In the genomic region with DNA sequence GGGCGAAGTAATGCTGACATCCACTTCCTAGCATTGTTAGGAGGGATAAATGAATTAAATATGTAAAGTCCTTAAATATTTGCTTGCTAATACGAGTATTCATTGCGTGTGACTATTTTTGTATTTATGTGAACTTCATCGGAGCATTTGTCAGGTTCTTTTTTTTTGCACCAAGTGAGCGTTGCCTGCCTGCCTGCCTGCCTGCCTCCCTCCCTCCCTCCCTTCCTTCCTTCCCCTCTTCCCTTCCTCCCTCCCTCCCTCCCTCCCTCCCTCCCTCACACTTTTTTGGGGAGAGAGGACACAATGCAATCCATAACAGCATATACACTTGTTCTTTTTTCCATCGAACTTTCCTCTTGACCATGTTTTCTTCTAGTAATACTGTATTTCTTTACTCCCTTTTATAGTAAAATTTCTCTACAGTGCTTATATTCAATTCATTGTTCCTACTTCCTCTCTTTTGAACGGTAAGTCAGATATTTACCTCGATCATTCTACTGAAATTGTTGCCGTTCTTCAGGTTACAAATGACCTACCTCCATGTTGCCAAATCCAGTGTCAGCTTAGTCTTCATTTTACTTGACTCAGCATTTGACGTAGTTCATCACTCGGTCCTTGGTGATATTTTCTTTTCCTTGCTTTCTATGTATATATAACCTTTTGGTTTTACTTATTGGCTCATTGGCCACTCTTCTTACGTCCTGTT, we compare ENCODE assay signal across 1 cellular context.
TF ChIP-seq lines count a peak whose summit lies in the region.

No MANE protein-coding gene starts in this region.

TF ChIP-seq in K562, 482 proteins besides CTCF, POLR2A, EP300 and RAD21 (continued from another document):
- TF ChIP-seq, protein P1, sequence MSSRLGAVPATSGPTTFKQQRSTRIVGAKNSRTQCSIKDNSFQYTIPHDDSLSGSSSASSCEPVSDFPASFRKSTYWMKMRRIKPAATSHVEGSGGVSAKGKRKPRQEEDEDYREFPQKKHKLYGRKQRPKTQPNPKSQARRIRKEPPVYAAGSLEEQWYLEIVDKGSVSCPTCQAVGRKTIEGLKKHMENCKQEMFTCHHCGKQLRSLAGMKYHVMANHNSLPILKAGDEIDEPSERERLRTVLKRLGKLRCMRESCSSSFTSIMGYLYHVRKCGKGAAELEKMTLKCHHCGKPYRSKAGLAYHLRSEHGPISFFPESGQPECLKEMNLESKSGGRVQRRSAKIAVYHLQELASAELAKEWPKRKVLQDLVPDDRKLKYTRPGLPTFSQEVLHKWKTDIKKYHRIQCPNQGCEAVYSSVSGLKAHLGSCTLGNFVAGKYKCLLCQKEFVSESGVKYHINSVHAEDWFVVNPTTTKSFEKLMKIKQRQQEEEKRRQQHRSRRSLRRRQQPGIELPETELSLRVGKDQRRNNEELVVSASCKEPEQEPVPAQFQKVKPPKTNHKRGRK (tag; IDR thresholded peaks at IDR 0.05) = peak; percentile 36; the same call in 1 of the 2 replicates
- TF ChIP-seq TBP (optimal IDR thresholded peaks at IDR 0.05; ENCODE audit: low read depth, low read length) (peak; percentile 34), SPI1 (IDR thresholded peaks at IDR 0.05; ENCODE audit: borderline replicate concordance, low read depth, low read length) (peak; percentile 17; the same call in 1 of the 2 replicates), C11orf30 (IDR thresholded peaks at IDR 0.05; ENCODE audit: low read depth) (peak; percentile 90), RB1 (IDR thresholded peaks at IDR 0.05; ENCODE audit: low read depth) (no peak), FOXJ2 (tag; IDR thresholded peaks at IDR 0.05) (peak; percentile 64; the same call in 1 of the 2 replicates), CBFA2T2 (conservative IDR thresholded peaks at IDR 0.05) (no peak), MEIS2 (IDR thresholded peaks at IDR 0.05; ENCODE audit: partially characterized antibody) (peak; percentile 18), MAFF (IDR thresholded peaks at IDR 0.05; ENCODE audit: low read length) (peak; percentile 24; the same call in 1 of the 2 replicates), MAFG (tag; conservative IDR thresholded peaks at IDR 0.05) (peak; percentile 67), ZNF316 (IDR thresholded peaks at IDR 0.05) (peak; percentile 96), FOXK2 (conservative IDR thresholded peaks at IDR 0.05 in 1 of 2, IDR thresholded peaks at IDR 0.05 in 1 of 2; ENCODE audit: low read depth in 2 of 2) (peak; percentile 58 to 72)
- TF ChIP-seq, protein P2, sequence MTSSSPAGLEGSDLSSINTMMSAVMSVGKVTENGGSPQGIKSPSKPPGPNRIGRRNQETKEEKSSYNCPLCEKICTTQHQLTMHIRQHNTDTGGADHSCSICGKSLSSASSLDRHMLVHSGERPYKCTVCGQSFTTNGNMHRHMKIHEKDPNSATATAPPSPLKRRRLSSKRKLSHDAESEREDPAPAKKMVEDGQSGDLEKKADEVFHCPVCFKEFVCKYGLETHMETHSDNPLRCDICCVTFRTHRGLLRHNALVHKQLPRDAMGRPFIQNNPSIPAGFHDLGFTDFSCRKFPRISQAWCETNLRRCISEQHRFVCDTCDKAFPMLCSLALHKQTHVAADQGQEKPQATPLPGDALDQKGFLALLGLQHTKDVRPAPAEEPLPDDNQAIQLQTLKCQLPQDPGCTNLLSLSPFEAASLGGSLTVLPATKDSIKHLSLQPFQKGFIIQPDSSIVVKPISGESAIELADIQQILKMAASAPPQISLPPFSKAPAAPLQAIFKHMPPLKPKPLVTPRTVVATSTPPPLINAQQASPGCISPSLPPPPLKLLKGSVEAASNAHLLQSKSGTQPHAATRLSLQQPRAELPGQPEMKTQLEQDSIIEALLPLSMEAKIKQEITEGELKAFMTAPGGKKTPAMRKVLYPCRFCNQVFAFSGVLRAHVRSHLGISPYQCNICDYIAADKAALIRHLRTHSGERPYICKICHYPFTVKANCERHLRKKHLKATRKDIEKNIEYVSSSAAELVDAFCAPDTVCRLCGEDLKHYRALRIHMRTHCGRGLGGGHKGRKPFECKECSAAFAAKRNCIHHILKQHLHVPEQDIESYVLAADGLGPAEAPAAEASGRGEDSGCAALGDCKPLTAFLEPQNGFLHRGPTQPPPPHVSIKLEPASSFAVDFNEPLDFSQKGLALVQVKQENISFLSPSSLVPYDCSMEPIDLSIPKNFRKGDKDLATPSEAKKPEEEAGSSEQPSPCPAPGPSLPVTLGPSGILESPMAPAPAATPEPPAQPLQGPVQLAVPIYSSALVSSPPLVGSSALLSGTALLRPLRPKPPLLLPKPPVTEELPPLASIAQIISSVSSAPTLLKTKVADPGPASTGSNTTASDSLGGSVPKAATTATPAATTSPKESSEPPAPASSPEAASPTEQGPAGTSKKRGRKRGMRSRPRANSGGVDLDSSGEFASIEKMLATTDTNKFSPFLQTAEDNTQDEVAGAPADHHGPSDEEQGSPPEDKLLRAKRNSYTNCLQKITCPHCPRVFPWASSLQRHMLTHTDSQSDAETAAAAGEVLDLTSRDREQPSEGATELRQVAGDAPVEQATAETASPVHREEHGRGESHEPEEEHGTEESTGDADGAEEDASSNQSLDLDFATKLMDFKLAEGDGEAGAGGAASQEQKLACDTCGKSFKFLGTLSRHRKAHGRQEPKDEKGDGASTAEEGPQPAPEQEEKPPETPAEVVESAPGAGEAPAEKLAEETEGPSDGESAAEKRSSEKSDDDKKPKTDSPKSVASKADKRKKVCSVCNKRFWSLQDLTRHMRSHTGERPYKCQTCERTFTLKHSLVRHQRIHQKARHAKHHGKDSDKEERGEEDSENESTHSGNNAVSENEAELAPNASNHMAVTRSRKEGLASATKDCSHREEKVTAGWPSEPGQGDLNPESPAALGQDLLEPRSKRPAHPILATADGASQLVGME (CRISPR knock-in tag; IDR thresholded peaks at IDR 0.05) = no peak
